Comparison of ENCODE assay signal across 14 cellular contexts in genomic region chr2:238015705-238016104, GRCh38. TPM values are rescaled to one million over a fixed set of nuclear protein-coding genes. Genes with fewer than 3 reads are reported as not detected.
A peak's percentile ranks its signal among the peaks of the same experiment; 100 is the strongest.
DNase-seq lines count a peak whose midpoint lies in the region; ATAC-seq, FAIRE-seq and TF ChIP-seq lines count a peak whose summit lies in the region.
"Had no signal": no experiment of that assay in that cellular context is flagged by ENCODE, and none has a peak within 500 bp of the region (broad histone marks: within the 10 kb centered on the region; RNA-seq: fewer than 3 reads in every experiment).

No MANE protein-coding gene starts in this region.

- H3K36me3 ChIP-seq in HCT116 (ENCODE audit: control insufficient read depth in 1 of 2, insufficient read depth in 2 of 2, low read length in 2 of 2) (no peaks in the 10 kb centered on the region), bronchial epithelial cell (ENCODE audit: control insufficient read depth, insufficient read depth, low read length) (peaks cover 6% of the 10 kb centered on the region), upper lobe of left lung (peaks cover 0 to 26% (median 3%) of the 10 kb centered on the region in 4 donors), upper lobe of right lung (peaks cover 28% of the 10 kb centered on the region)
- H3K36me3 ChIP-seq: thoracic aorta had no signal

- H3K4me1 ChIP-seq in HCT116 (ENCODE audit: control insufficient read depth in 1 of 2, insufficient read depth in 2 of 2, low read length in 2 of 2) (no peaks in the 10 kb centered on the region), upper lobe of left lung (no peaks in the 10 kb centered on the region), upper lobe of right lung (no peaks in the 10 kb centered on the region)

- H3K79me2 ChIP-seq in HCT116 (ENCODE audit: insufficient read depth, low read length): no peaks in the 10 kb centered on the region

- peak; percentile 52 for TF ChIP-seq RAD21 in HCT116 (IDR thresholded peaks at IDR 0.05; ENCODE audit: low read depth)

- H3K36me3 Mint-ChIP-seq in neural crest cell (ENCODE audit: low read depth): no peaks in the 10 kb centered on the region

- intact Hi-C loops in HCT116 (cut with micrococcal nuclease) (loop anchor here (1.0 kb wide), 1 partner anchor 157 kb away; no protein-coding TSS in a partner anchor), upper lobe of right lung (cut with DNase I) (no loop called here)

- H3K27me3 Mint-ChIP-seq in neural crest cell (ENCODE audit: low read depth): no peaks in the 10 kb centered on the region
- H3K27me3 Mint-ChIP-seq: brain had no signal

- H3K9ac ChIP-seq in HCT116 (ENCODE audit: low read length): no peak overlapping the region

- no peak overlapping the region for H3K4me2 ChIP-seq in HCT116 (ENCODE audit: low read length)

- no peak for ATAC-seq in HCT116
- no peak for ATAC-seq in upper lobe of left lung (ENCODE audit: low FRiP score in 2 of 2)
- no peak for ATAC-seq in GM21717 (IDR thresholded peaks at IDR 0.05; ENCODE audit: unreplicated experiment)
- ATAC-seq in upper lobe of right lung: no peak
- ATAC-seq: sciatic nerve had no signal

- peak; percentile 13 for FAIRE-seq in bronchial epithelial cell (lab: Jason Lieb, UNC)

- WGBS in upper lobe of left lung, 2 donors: 65 to 71% methylated on average over 4 of the region's 4 CpGs

- no peaks in the 10 kb centered on the region for H3K9me3 ChIP-seq in HCT116 (ENCODE audit: control insufficient read depth in 1 of 2, insufficient read depth in 1 of 2, low read depth in 1 of 2, low read length in 2 of 2)
- H3K9me3 ChIP-seq in upper lobe of left lung: no peaks in the 10 kb centered on the region
- H3K9me3 ChIP-seq in upper lobe of right lung: no peaks in the 10 kb centered on the region
- H3K9me3 ChIP-seq: thoracic aorta had no signal

- TF ChIP-seq POLR2A in HCT116 (IDR thresholded peaks at IDR 0.05; ENCODE audit: borderline replicate concordance, extremely low read depth, insufficient read depth, insufficient read length) (no peak), upper lobe of left lung (IDR thresholded peaks at IDR 0.05) (no peak)

- H4K20me1 ChIP-seq in HCT116 (ENCODE audit: insufficient read depth): no peaks in the 10 kb centered on the region

- CTCF ChIA-PET in HCT116 (lab: Charles Lee): interaction anchor here (0.6 to 1.7 kb wide), 4 partner anchors 11 to 247 kb away, joined by 3 to 15 read pairs (median 6); no protein-coding TSS in a partner anchor

- no peaks in the 10 kb centered on the region for H3K9me3 Mint-ChIP-seq in neural crest cell
- H3K9me3 Mint-ChIP-seq: brain had no signal

- no TSS peak for BruUV-seq in HCT116 (replicated peaks; lab: Mats Ljungman, UMichigan)

- peak; percentile 42 to 57 (median 53); a peak in 5 of 6 replicates for TF ChIP-seq CTCF in HCT116 (IDR thresholded peaks at IDR 0.05 in 2 of 3, conservative IDR thresholded peaks at IDR 0.05 in 1 of 3; ENCODE audit: borderline replicate concordance in 1 of 3, insufficient read depth in 1 of 3, low read depth in 2 of 3, low read length in 2 of 3)
- peak; percentile 13 for TF ChIP-seq CTCF in bronchial epithelial cell (IDR thresholded peaks at IDR 0.05; ENCODE audit: insufficient read depth, low read length, severe bottlenecking)
- peak; percentile 14 for TF ChIP-seq CTCF in neural crest cell (conservative IDR thresholded peaks at IDR 0.05)
- no peak for TF ChIP-seq CTCF in upper lobe of left lung (IDR thresholded peaks at IDR 0.05)
- TF ChIP-seq CTCF in upper lobe of right lung (IDR thresholded peaks at IDR 0.05): no peak

- H3K4me1 Mint-ChIP-seq in neural crest cell: peaks cover 4% of the 10 kb centered on the region
- H3K4me1 Mint-ChIP-seq: brain had no signal

- H3K27me3 ChIP-seq in HCT116 (ENCODE audit: insufficient read depth, low read length) (no peaks in the 10 kb centered on the region), bronchial epithelial cell (ENCODE audit: control insufficient read depth, insufficient read depth, low read length) (no peaks in the 10 kb centered on the region), upper lobe of left lung (no peaks in the 10 kb centered on the region), upper lobe of right lung (no peaks in the 10 kb centered on the region)

- no peaks in the 10 kb centered on the region for H3K9me2 ChIP-seq in HCT116 (ENCODE audit: insufficient read depth)

- TF ChIP-seq EP300 in upper lobe of left lung (IDR thresholded peaks at IDR 0.05): no peak

- no peak overlapping the region for H3K27ac ChIP-seq in HCT116 (ENCODE audit: low read depth, low read length)
- H3K27ac ChIP-seq in upper lobe of left lung: no peak overlapping the region
- H3K27ac ChIP-seq in upper lobe of right lung: no peak overlapping the region
- H3K27ac ChIP-seq: thoracic aorta had no signal

- RAD21 ChIA-PET in HCT116 (lab: Charles Lee; ENCODE audit: low non-redundant PET in 1 of 2, low total read pairs in 2 of 2, uncharacterized antibody in 2 of 2, unreplicated experiment in 2 of 2): interaction anchor here in 1 of 2 experiments (0.6 to 1.0 kb wide), 2 partner anchors 93 to 157 kb away, joined by 3 read pairs; no protein-coding TSS in a partner anchor

- POLR2A ChIA-PET in HCT116 (lab: Charles Lee): no interaction called here

- DNase-seq in DMS53 (lab: John Stamatoyannopoulos, UW): peak; percentile 15
- DNase-seq in DMS53 treated with DMSO at 0.1 percent for 48 hours (lab: John Stamatoyannopoulos, UW; ENCODE audit: unreplicated experiment): no peak
- no peak for DNase-seq in HCT116 (ENCODE audit: low read depth, low spot score)
- DNase-seq in bronchial epithelial cell (ENCODE audit: low read depth): no peak
- no peak for DNase-seq in neural crest cell (ENCODE audit: low read depth, low spot score)
- DNase-seq in upper lobe of left lung: no peak
- DNase-seq in upper lobe of right lung: no peak
- DNase-seq: activated CD4-positive, CD25-positive, alpha-beta regulatory T cell; NCI-H1105; NCI-H524 had no signal

- no peak overlapping the region for H3K27ac Mint-ChIP-seq in neural crest cell (ENCODE audit: unreplicated experiment)
- H3K27ac Mint-ChIP-seq: brain had no signal

- H3K4me3 ChIP-seq in HCT116 (replicated peaks in 1 of 2; ENCODE audit: low read depth in 1 of 2, low read length in 2 of 2): no peak overlapping the region
- H3K4me3 ChIP-seq in bronchial epithelial cell (ENCODE audit: low read depth, low read length): no peak overlapping the region
- H3K4me3 ChIP-seq in upper lobe of left lung: no peak overlapping the region
- H3K4me3 ChIP-seq in upper lobe of right lung: no peak overlapping the region
- H3K4me3 ChIP-seq: thoracic aorta had no signal

- no peak overlapping the region for H2AFZ ChIP-seq in HCT116 (ENCODE audit: low read depth, low read length, poor library complexity, severe bottlenecking)

- H3K4me3 Mint-ChIP-seq in neural crest cell: no peak overlapping the region
- H3K4me3 Mint-ChIP-seq: brain had no signal

TF ChIP-seq in HCT116, 20 proteins besides CTCF, POLR2A, EP300 and RAD21:
- no peak for TF ChIP-seq ZFX (IDR thresholded peaks at IDR 0.05)
TF ChIP-seq in HCT116: peak in this region for 0.

RNA-seq across cellular contexts. Expression of gene SCLY, which starts 45.1 kb away (rescaled TPM):
- total RNA-seq in HCT116 (2021; ENCODE audit: unreplicated experiment): 28.7 TPM
- 11.1 and 13.4 TPM in 2 replicates for polyA plus RNA-seq in HCT116 (2012)
- 9.1 and 12.6 TPM in 2 replicates for total RNA-seq in bronchial epithelial cell
- 46.1 and 49.8 TPM in 2 replicates for total RNA-seq in neural crest cell
- 10 to 100 TPM in 4 of 6 donors, 1 to 10 TPM in 2; 9.4 to 19.9 (median 11.1) TPM for total RNA-seq in upper lobe of left lung
- 13.0 TPM for total RNA-seq in upper lobe of right lung

RNA-seq across cellular contexts. Expression of gene UBE2F, which starts 48.9 kb away (rescaled TPM):
- total RNA-seq in HCT116 (2021; ENCODE audit: unreplicated experiment) (32.8 TPM), bronchial epithelial cell (64.0 and 74.4 TPM in 2 replicates), neural crest cell (56.8 and 62.3 TPM in 2 replicates), upper lobe of left lung (10 to 100 TPM; 11.5 to 65.5 (median 39.8) TPM), upper lobe of right lung (51.4 TPM)
- 27.1 and 32.0 TPM in 2 replicates for polyA plus RNA-seq in HCT116 (2012)

Comparison
In these comparisons a context has a peak if more than half of its experiments do, and no peak if none do; other contexts are left out.
1. CTCF ChIP-seq: peak in HCT116 (3 of 3), bronchial epithelial cell (single experiment) and neural crest cell (single experiment); none in upper lobe of left lung (0 of 6) and upper lobe of right lung (single experiment).